Comparison of ENCODE assay signal across 21 cellular contexts in the genomic region with DNA sequence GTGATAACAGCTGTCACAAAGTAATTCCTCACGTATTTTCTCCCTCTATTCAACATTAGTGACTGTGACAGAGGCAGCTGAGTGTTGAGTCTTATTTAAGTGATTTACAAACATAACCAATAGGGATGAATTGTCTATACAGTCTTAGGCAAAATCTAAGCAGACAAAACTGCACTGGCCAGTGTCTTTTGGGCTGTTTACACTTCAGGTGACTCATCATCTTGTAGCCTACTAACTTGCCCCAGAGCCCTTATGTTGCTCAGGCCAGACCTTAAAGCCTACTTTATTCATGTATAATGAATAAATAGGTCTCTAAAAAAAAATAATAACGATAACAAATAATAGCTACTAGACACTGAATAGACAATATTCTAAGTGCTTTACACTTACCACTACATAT. TPM values are rescaled to one million over a fixed set of nuclear protein-coding genes. Genes with fewer than 3 reads are reported as not detected.
DNase-seq lines count a peak whose midpoint lies in the region; ATAC-seq and FAIRE-seq lines count a peak whose summit lies in the region.
"Had no signal": no experiment of that assay in that cellular context is flagged by ENCODE, and none has a peak within 500 bp of the region (broad histone marks: within the 10 kb centered on the region; RNA-seq: fewer than 3 reads in every experiment).

No MANE protein-coding gene starts in this region.

- DNase-seq in DMS 273 (lab: John Stamatoyannopoulos, UW; ENCODE audit: unreplicated experiment) (peak; percentile 90), M059J (ENCODE audit: low read depth) (peak; percentile 43), amniotic epithelial cell (ENCODE audit: low read depth) (peak; percentile 10), kidney tubule cell (ENCODE audit: low spot score) (peak; percentile 8), HuH-7.5 (ENCODE audit: low spot score) (no peak), HTR-8/SVneo (ENCODE audit: insufficient read length, low spot score) (no peak), DMS79 (lab: John Stamatoyannopoulos, UW) (no peak)
- DNase-seq: activated CD4-positive, alpha-beta T cell treated with anti-CD3 and anti-CD28 coated beads, Interleukin-2, amount 50 U/mL, for 1 hour; activated naive CD4-positive, alpha-beta T cell treated with Interleukin-2 at 50 U/mL for 16 hours; body of pancreas; DMS153; H9; heart left ventricle; MM.1S; NCI-H1930; NCI-H510A; PC-9; psoas muscle had no signal

- no peak for FAIRE-seq in HTR-8/SVneo (lab: Jason Lieb, UNC)
- FAIRE-seq: GM18507, TTC549 had no signal

- no peak for ATAC-seq in HG02623 (IDR thresholded peaks at IDR 0.05; ENCODE audit: unreplicated experiment)
- ATAC-seq: body of pancreas, heart left ventricle, psoas muscle had no signal

RNA-seq across cellular contexts. Expression of a gene that starts 17.2 kb away (rescaled TPM):
- 31.8 and 38.9 TPM in 2 replicates for total RNA-seq in M059J (2014; rRNA removed; shearing (Covaris generic))

Comparison
In these comparisons a context has a peak if more than half of its experiments do, and no peak if none do; other contexts are left out.
1. DNase-seq: peak in DMS 273 (single experiment), M059J (single experiment), amniotic epithelial cell (single experiment) and kidney tubule cell (single experiment); none in HuH-7.5 (single experiment), HTR-8/SVneo (single experiment) and DMS79 (single experiment).